In the genomic region with DNA sequence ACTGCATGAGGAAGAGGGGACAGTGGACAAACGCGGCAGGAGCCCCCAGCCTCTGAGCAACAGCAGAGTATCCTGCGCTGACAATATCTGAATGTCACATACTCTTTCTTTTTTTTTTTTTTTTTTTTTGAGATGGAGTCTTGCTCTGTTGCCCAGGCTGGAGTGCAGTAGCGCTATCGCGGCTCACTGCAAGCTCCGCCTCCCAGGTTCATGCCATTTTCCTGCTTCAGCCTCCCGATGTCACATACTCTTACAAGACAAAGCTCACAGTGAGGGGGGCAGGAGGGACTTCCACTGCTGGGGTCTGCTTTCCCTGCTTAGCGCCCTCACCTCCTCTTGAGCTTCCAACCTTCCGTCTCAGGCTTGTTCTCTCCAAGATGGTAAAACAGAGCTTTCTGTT, we compare ENCODE assay signal across 2 cellular contexts.
A peak's percentile ranks its signal among the peaks of the same experiment; 100 is the strongest.
TF ChIP-seq lines count a peak whose summit lies in the region.

No MANE protein-coding gene starts in this region.

TF ChIP-seq in HepG2, 621 proteins besides CTCF, POLR2A, EP300 and RAD21:
- TF ChIP-seq ZNF547 (CRISPR knock-in tag; IDR thresholded peaks at IDR 0.05) (no peak), ZKSCAN1 (IDR thresholded peaks at IDR 0.05; ENCODE audit: low read length) (no peak), ARID3A (IDR thresholded peaks at IDR 0.05; ENCODE audit: low read depth, low read length) (no peak), NFIB (CRISPR knock-in tag; IDR thresholded peaks at IDR 0.05; ENCODE audit: borderline replicate concordance) (no peak), ETV6 (CRISPR knock-in tag; conservative IDR thresholded peaks at IDR 0.05) (no peak), ZNF430 (CRISPR knock-in tag; IDR thresholded peaks at IDR 0.05) (no peak), IKZF1 (IDR thresholded peaks at IDR 0.05) (no peak), POLR2G (IDR thresholded peaks at IDR 0.05; ENCODE audit: low read depth, low read length) (no peak), ZNF121 (CRISPR knock-in tag; IDR thresholded peaks at IDR 0.05) (peak; percentile 49; the same call in 1 of the 2 replicates)
- TF ChIP-seq, protein P1, sequence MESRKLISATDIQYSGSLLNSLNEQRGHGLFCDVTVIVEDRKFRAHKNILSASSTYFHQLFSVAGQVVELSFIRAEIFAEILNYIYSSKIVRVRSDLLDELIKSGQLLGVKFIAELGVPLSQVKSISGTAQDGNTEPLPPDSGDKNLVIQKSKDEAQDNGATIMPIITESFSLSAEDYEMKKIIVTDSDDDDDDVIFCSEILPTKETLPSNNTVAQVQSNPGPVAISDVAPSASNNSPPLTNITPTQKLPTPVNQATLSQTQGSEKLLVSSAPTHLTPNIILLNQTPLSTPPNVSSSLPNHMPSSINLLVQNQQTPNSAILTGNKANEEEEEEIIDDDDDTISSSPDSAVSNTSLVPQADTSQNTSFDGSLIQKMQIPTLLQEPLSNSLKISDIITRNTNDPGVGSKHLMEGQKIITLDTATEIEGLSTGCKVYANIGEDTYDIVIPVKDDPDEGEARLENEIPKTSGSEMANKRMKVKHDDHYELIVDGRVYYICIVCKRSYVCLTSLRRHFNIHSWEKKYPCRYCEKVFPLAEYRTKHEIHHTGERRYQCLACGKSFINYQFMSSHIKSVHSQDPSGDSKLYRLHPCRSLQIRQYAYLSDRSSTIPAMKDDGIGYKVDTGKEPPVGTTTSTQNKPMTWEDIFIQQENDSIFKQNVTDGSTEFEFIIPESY (CRISPR knock-in tag; IDR thresholded peaks at IDR 0.05) = peak; percentile 75

TF ChIP-seq in IMR-90, 13 proteins besides CTCF, POLR2A, EP300 and RAD21:
- TF ChIP-seq MXI1 (IDR thresholded peaks at IDR 0.05; ENCODE audit: borderline replicate concordance, low read depth, low read length) = no peak
- no peak for TF ChIP-seq USF2 (IDR thresholded peaks at IDR 0.05; ENCODE audit: low read depth, low read length)
- TF ChIP-seq MAFK (IDR thresholded peaks at IDR 0.05; ENCODE audit: low read depth, low read length) = no peak
- TF ChIP-seq RCOR1 (IDR thresholded peaks at IDR 0.05; ENCODE audit: insufficient replicate concordance, low read length) = no peak
- no peak for TF ChIP-seq BHLHE40 (IDR thresholded peaks at IDR 0.05; ENCODE audit: low read depth, low read length)
- TF ChIP-seq, protein P2, sequence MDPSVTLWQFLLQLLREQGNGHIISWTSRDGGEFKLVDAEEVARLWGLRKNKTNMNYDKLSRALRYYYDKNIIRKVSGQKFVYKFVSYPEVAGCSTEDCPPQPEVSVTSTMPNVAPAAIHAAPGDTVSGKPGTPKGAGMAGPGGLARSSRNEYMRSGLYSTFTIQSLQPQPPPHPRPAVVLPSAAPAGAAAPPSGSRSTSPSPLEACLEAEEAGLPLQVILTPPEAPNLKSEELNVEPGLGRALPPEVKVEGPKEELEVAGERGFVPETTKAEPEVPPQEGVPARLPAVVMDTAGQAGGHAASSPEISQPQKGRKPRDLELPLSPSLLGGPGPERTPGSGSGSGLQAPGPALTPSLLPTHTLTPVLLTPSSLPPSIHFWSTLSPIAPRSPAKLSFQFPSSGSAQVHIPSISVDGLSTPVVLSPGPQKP (IDR thresholded peaks at IDR 0.05; ENCODE audit: borderline replicate concordance, low read depth, low read length) = no peak
- no peak for TF ChIP-seq NFE2L2 (IDR thresholded peaks at IDR 0.05; ENCODE audit: low read depth, low read length)
- no peak for TF ChIP-seq CEBPB (IDR thresholded peaks at IDR 0.05; ENCODE audit: low read depth, low read length)
- TF ChIP-seq FOS (IDR thresholded peaks at IDR 0.05; ENCODE audit: low read depth, low read length) = no peak
- TF ChIP-seq RFX5 (IDR thresholded peaks at IDR 0.05; ENCODE audit: low read depth, low read length) = no peak
- no peak for TF ChIP-seq CHD1 (IDR thresholded peaks at IDR 0.05; ENCODE audit: low read depth, low read length)
- no peak for TF ChIP-seq SMC3 (IDR thresholded peaks at IDR 0.05; ENCODE audit: low read depth, low read length)
- no peak for TF ChIP-seq MAZ (IDR thresholded peaks at IDR 0.05; ENCODE audit: borderline replicate concordance, low read depth, low read length)
